Comparison of ENCODE assay signal across 11 cellular contexts in genomic region chr6:118648866-118649554, GRCh38. TPM values are rescaled to one million over a fixed set of nuclear protein-coding genes. Genes with fewer than 3 reads are reported as not detected.
DNase-seq lines count a peak whose midpoint lies in the region; ATAC-seq and TF ChIP-seq lines count a peak whose summit lies in the region.
"Had no signal": no experiment of that assay in that cellular context is flagged by ENCODE, and none has a peak within 500 bp of the region (broad histone marks: within the 10 kb centered on the region; RNA-seq: fewer than 3 reads in every experiment).

No MANE protein-coding gene starts in this region.

- H3K36me3 Mint-ChIP-seq in activated T-cell treated with anti-CD3 and anti-CD28 coated beads, Interleukin-2, amount 50 U/mL, for 72 hours (ENCODE audit: insufficient read depth in 2 of 2), result peaks cover 0 to 12% of the 10 kb centered on the region in 2 donors

- DNase-seq in activated T-cell treated with anti-CD3 and anti-CD28 coated beads, Interleukin-2, amount 50 U/mL, for 72 hours, result no peak
- DNase-seq in activated T-cell treated with anti-CD3 and anti-CD28 coated beads, Interleukin-2, amount 50 U/mL, for 1 hour, result no peak
- DNase-seq in SK-N-MC (ENCODE audit: low read depth, low spot score), result no peak
- DNase-seq in fibroblast of mammary gland (ENCODE audit: low read depth), result peak; percentile 47
- no peak for DNase-seq in stimulated activated naive CD8-positive, alpha-beta T cell treated with anti-CD3 and anti-CD28 coated beads, Interleukin-15, amount 100 ng/mL, for 72 hours
- no peak for DNase-seq in medulla oblongata (ENCODE audit: extremely low spot score)
- no peak for DNase-seq in NCI-H2107 (lab: John Stamatoyannopoulos, UW)
- DNase-seq: stimulated activated CD4-positive, alpha-beta T cell treated with anti-CD3 and anti-CD28 coated beads, Interleukin-15, amount 100 ng/mL, for 24 hours; tibial artery had no signal

- no peaks in the 10 kb centered on the region for H3K27me3 Mint-ChIP-seq in activated T-cell treated with anti-CD3 and anti-CD28 coated beads, Interleukin-2, amount 50 U/mL, for 72 hours (ENCODE audit: low read depth)
- no peaks in the 10 kb centered on the region for H3K27me3 Mint-ChIP-seq in stimulated activated naive CD8-positive, alpha-beta T cell treated with anti-CD3 and anti-CD28 coated beads, Interleukin-15, amount 100 ng/mL, for 72 hours

- H3K4me3 ChIP-seq in SK-N-MC, result peak overlapping the region; percentile 87
- peak overlapping the region; percentile 80 for H3K4me3 ChIP-seq in fibroblast of mammary gland (ENCODE audit: control insufficient read depth, low read depth, low read length)

- H3K27ac ChIP-seq in SK-N-MC, result no peak overlapping the region
- H3K27ac ChIP-seq: cardiac muscle cell had no signal

- no peak for ATAC-seq in activated T-cell treated with anti-CD3 and anti-CD28 coated beads, Interleukin-2, amount 50 U/mL, for 72 hours (replicated peaks in 1 of 2)
- no peak for ATAC-seq in stimulated activated naive CD8-positive, alpha-beta T cell treated with anti-CD3 and anti-CD28 coated beads, Interleukin-15, amount 100 ng/mL, for 72 hours
- ATAC-seq in GM21447 (IDR thresholded peaks at IDR 0.05; ENCODE audit: unreplicated experiment), result no peak

- TF ChIP-seq CTCF in fibroblast of mammary gland (conservative IDR thresholded peaks at IDR 0.05; ENCODE audit: control insufficient read depth, insufficient read depth, low read depth, low read length), result no peak

- H3K4me1 Mint-ChIP-seq in activated T-cell treated with anti-CD3 and anti-CD28 coated beads, Interleukin-2, amount 50 U/mL, for 72 hours (ENCODE audit: low read depth), result peaks cover 60% of the 10 kb centered on the region
- peaks cover 54% of the 10 kb centered on the region for H3K4me1 Mint-ChIP-seq in stimulated activated naive CD8-positive, alpha-beta T cell treated with anti-CD3 and anti-CD28 coated beads, Interleukin-15, amount 100 ng/mL, for 72 hours

- H3K9ac ChIP-seq in SK-N-MC (ENCODE audit: insufficient read length), result no peak overlapping the region

- H3K4me3 Mint-ChIP-seq in activated T-cell treated with anti-CD3 and anti-CD28 coated beads, Interleukin-2, amount 50 U/mL, for 72 hours, result peak overlapping the region; percentile 89 to 93
- peak overlapping the region; percentile 89 to 97 for H3K4me3 Mint-ChIP-seq in stimulated activated naive CD8-positive, alpha-beta T cell treated with anti-CD3 and anti-CD28 coated beads, Interleukin-15, amount 100 ng/mL, for 72 hours

- no peaks in the 10 kb centered on the region for H3K36me3 ChIP-seq in SK-N-MC (ENCODE audit: insufficient read depth, low read length)
- H3K36me3 ChIP-seq: cardiac muscle cell, tibial artery had no signal

- peak overlapping the region; percentile 65 for H3K27ac Mint-ChIP-seq in activated T-cell treated with anti-CD3 and anti-CD28 coated beads, Interleukin-2, amount 50 U/mL, for 72 hours
- peak overlapping the region; percentile 8 to 57 for H3K27ac Mint-ChIP-seq in stimulated activated naive CD8-positive, alpha-beta T cell treated with anti-CD3 and anti-CD28 coated beads, Interleukin-15, amount 100 ng/mL, for 72 hours

- H3K9me3 ChIP-seq in SK-N-MC (ENCODE audit: low read depth, low read length), result no peaks in the 10 kb centered on the region
- H3K9me3 ChIP-seq: tibial artery had no signal

- no peaks in the 10 kb centered on the region for H3K9me3 Mint-ChIP-seq in activated T-cell treated with anti-CD3 and anti-CD28 coated beads, Interleukin-2, amount 50 U/mL, for 72 hours
- H3K9me3 Mint-ChIP-seq in stimulated activated naive CD8-positive, alpha-beta T cell treated with anti-CD3 and anti-CD28 coated beads, Interleukin-15, amount 100 ng/mL, for 72 hours, result no peaks in the 10 kb centered on the region

RNA-seq across cellular contexts. Expression of gene CEP85L, which starts 2.4 kb away (rescaled TPM):
- total RNA-seq in activated T-cell treated with anti-CD3 and anti-CD28 coated beads, Interleukin-2, amount 50 U/mL, for 72 hours, result 10 to 100 TPM; 32.4 to 44.7 TPM
